Comparison of ENCODE assay signal across 25 cellular contexts in the genomic region with DNA sequence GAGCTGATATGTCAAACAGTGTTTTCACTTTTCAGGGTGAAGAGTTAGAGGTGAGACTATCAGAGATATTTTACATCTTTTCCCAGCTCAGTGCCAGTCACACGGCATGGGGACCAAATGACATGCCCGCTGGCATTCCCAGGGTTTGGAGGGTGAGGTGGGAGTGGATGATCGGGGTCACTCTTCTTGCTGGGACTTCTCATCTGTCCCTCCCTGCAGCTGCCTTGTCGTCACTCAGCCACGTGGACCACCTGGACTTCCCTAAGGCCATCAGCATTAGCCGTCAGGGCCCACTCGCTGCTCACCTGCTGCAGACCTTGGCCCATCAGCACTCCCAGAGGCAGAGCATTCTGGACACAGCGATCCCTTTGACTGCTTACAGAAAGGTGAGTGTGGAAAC.
"Had no signal": no experiment of that assay in that cellular context is flagged by ENCODE, and none has a peak within 500 bp of the region (broad histone marks: within the 10 kb centered on the region; RNA-seq: fewer than 3 reads in every experiment).

No MANE protein-coding gene starts in this region.

- DNase-seq: hippocampal formation; left ventricle myocardium inferior; mesendoderm; midbrain; mucosa of descending colon; naive thymus-derived CD4-positive, alpha-beta T cell; nucleus accumbens; right lobe of liver; stimulated activated CD4-positive, alpha-beta T cell treated with anti-CD3 and anti-CD28 coated beads, Interleukin-12 subunit alpha, Interleukin-12 subunit beta, amount 100 ng/mL, for 4 hours; stimulated activated CD4-positive, alpha-beta T cell treated with anti-CD3 and anti-CD28 coated beads, Interleukin-15, amount 100 ng/mL, for 24 hours; stimulated activated CD4-positive, alpha-beta T cell treated with anti-CD3 and anti-CD28 coated beads, Interleukin-2, amount 100 ng/mL, for 24 hours; stimulated activated CD4-positive, alpha-beta T cell treated with anti-CD3 and anti-CD28 coated beads, Interleukin-4, amount 100 ng/mL, for 1 hour; stimulated activated naive B cell treated with anti-CD40 and anti-IgM and Interleukin-4, amounts not matched to agents 10 μg/mL and 1 μg/mL and 100 μg/mL, for 72 hours; stimulated activated naive CD8-positive, alpha-beta T cell treated with anti-CD3 and anti-CD28 coated beads, Interleukin-15, Interleukin-2, amounts not matched to agents 100 U/mL and 50 U/mL, for 24 hours; stomach; testis; thyroid gland; transverse colon; upper lobe of left lung had no signal

- H3K4me1 ChIP-seq: left ventricle myocardium inferior, parathyroid adenoma, right atrium auricular region, right lobe of liver, stomach, testis, thyroid gland, transverse colon, upper lobe of left lung, vagina had no signal

- ATAC-seq: mucosa of descending colon; naive thymus-derived CD4-positive, alpha-beta T cell; natural killer cell treated with Interleukin-12 subunit alpha and Interleukin-12 subunit beta and Interleukin-15 and Interleukin-18, amount 100 ng/mL, for 72 hours; stimulated activated naive B cell treated with anti-CD40 and anti-IgM and Interleukin-4, amounts not matched to agents 10 μg/mL and 1 μg/mL and 100 μg/mL, for 72 hours; stimulated activated naive CD8-positive, alpha-beta T cell treated with anti-CD3 and anti-CD28 coated beads, Interleukin-15, Interleukin-2, amounts not matched to agents 100 U/mL and 50 U/mL, for 24 hours had no signal

- H3K4me3 ChIP-seq: left ventricle myocardium inferior, lung, mucosa of descending colon, right atrium auricular region, right lobe of liver, skin epidermis, stomach, testis, thyroid gland, transverse colon, upper lobe of left lung, vagina had no signal

- H3K27me3 ChIP-seq: right atrium auricular region, right lobe of liver, testis, thyroid gland, transverse colon, upper lobe of left lung, vagina had no signal

- H3K36me3 ChIP-seq: left ventricle myocardium inferior, right atrium auricular region, right lobe of liver, stomach, thyroid gland, transverse colon, upper lobe of left lung, vagina had no signal

- H2AFZ ChIP-seq: parathyroid adenoma had no signal

- H3K9me3 ChIP-seq: right lobe of liver, testis, thyroid gland had no signal

- H3K79me2 ChIP-seq: parathyroid adenoma had no signal

- H3K27ac ChIP-seq: left ventricle myocardium inferior, parathyroid adenoma, right atrium auricular region, right lobe of liver, skin epidermis, stomach, testis, thyroid gland, transverse colon, upper lobe of left lung, vagina had no signal
